Comparison of ENCODE assay signal across 28 cellular contexts in the genomic region with DNA sequence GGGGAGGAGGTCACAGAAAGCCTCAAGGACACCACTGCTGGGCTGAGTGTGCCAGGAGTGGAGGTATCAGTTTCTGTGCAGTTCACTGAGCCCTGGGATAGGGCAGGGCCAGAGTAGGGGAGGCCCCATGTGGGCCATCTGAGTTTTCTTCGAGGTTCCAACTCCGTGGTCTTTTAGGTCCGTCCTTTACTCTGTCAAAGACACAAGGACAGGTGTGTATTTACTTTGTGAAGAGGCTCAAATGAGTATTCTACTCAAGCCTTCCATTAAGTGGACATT.
"Had no signal": no experiment of that assay in that cellular context is flagged by ENCODE, and none has a peak within 500 bp of the region (broad histone marks: within the 10 kb centered on the region; RNA-seq: fewer than 3 reads in every experiment).

No MANE protein-coding gene starts in this region.

- H3K27ac ChIP-seq: SJCRH30, SK-N-MC had no signal

- H3K27me3 Mint-ChIP-seq: brain had no signal

- H3K4me3 ChIP-seq: K562, SJCRH30, SK-N-MC had no signal

- H3K27ac Mint-ChIP-seq: activated CD4-positive, alpha-beta T cell treated with anti-CD3 and anti-CD28 coated beads, Interleukin-2, amount 10 ng/mL, durations not matched to agents 7 days and 5 days; activated CD8-positive, alpha-beta T cell treated with anti-CD3 and anti-CD28 coated beads, Interleukin-2, amount 10 ng/mL, durations not matched to agents 7 days and 5 days; activated naive CD4-positive, alpha-beta T cell treated with anti-CD3 and anti-CD28 coated beads, Interleukin-2, amount 10 ng/mL, durations not matched to agents 7 days and 5 days; activated naive CD8-positive, alpha-beta T cell; activated naive CD8-positive, alpha-beta T cell treated with anti-CD3 and anti-CD28 coated beads, Interleukin-2, amount 50 U/mL, for 24 hours; brain; T-helper 2 cell treated with Interferon-gamma antibody and Interleukin-4, amounts not matched to agents 5 μg/mL and 100 μg/mL, for 36 hours had no signal

- H3K4me3 Mint-ChIP-seq: activated CD4-positive, alpha-beta T cell treated with anti-CD3 and anti-CD28 coated beads, Interleukin-2, amount 10 ng/mL, durations not matched to agents 7 days and 5 days; activated CD8-positive, alpha-beta T cell treated with anti-CD3 and anti-CD28 coated beads, Interleukin-2, amount 10 ng/mL, durations not matched to agents 7 days and 5 days; activated naive CD4-positive, alpha-beta T cell treated with anti-CD3 and anti-CD28 coated beads, Interleukin-2, amount 10 ng/mL, durations not matched to agents 7 days and 5 days; activated naive CD8-positive, alpha-beta T cell; activated naive CD8-positive, alpha-beta T cell treated with anti-CD3 and anti-CD28 coated beads, Interleukin-2, amount 50 U/mL, for 24 hours; brain; T-helper 2 cell treated with Interferon-gamma antibody and Interleukin-4, amounts not matched to agents 5 μg/mL and 100 μg/mL, for 36 hours had no signal

- H3K9me3 Mint-ChIP-seq: activated CD4-positive, alpha-beta T cell treated with anti-CD3 and anti-CD28 coated beads, Interleukin-2, amount 10 ng/mL, durations not matched to agents 7 days and 5 days; activated naive CD4-positive, alpha-beta T cell treated with anti-CD3 and anti-CD28 coated beads, Interleukin-2, amount 10 ng/mL, durations not matched to agents 7 days and 5 days; activated naive CD8-positive, alpha-beta T cell treated with anti-CD3 and anti-CD28 coated beads, Interleukin-2, amount 50 U/mL, for 24 hours; T-helper 2 cell treated with Interferon-gamma antibody and Interleukin-4, amounts not matched to agents 5 μg/mL and 100 μg/mL, for 36 hours had no signal

- H3K4me1 ChIP-seq: SJCRH30 had no signal

- ATAC-seq: activated CD8-positive, alpha-beta T cell treated with anti-CD3 and anti-CD28 coated beads, Interleukin-2, amount 10 ng/mL, durations not matched to agents 7 days and 5 days; activated naive CD8-positive, alpha-beta T cell treated with anti-CD3 and anti-CD28 coated beads, Interleukin-2, amount 50 U/mL, for 24 hours; K562; Panc1 had no signal

- DNase-seq: activated CD4-positive, alpha-beta T cell treated with anti-CD3 and anti-CD28 coated beads, Interleukin-2, amount 10 ng/mL, durations not matched to agents 7 days and 5 days; activated CD4-positive, alpha-beta T cell treated with anti-CD3 and anti-CD28 coated beads, Interleukin-2, amount 50 U/mL, for 48 hours; activated CD8-positive, alpha-beta memory T cell treated with anti-CD3 and anti-CD28 coated beads, Interleukin-2, amount 50 U/mL, for 48 hours; activated CD8-positive, alpha-beta T cell treated with anti-CD3 and anti-CD28 coated beads, Interleukin-2, amount 10 ng/mL, durations not matched to agents 7 days and 5 days; activated effector memory CD4-positive, alpha-beta T cell treated with Interleukin-2 at 50 U/mL for 16 hours; activated naive CD4-positive, alpha-beta T cell treated with anti-CD3 and anti-CD28 coated beads, Interleukin-2, amount 10 ng/mL, durations not matched to agents 7 days and 5 days; activated naive CD8-positive, alpha-beta T cell treated with anti-CD3 and anti-CD28 coated beads, Interleukin-2, amount 50 U/mL, for 24 hours; activated T-cell treated with anti-CD3 and anti-CD28 coated beads, Interleukin-2, amount 50 U/mL, for 48 hours; anterior cingulate cortex; central memory CD4-positive, alpha-beta T cell; NCI-H1105; NCI-H1417 treated with DMSO at 0.1 percent for 48 hours; NCI-H187 treated with DMSO at 0.1 percent for 48 hours; NCI-H2081; NCI-H2171 treated with DMSO at 0.1 percent for 48 hours; NCI-H226; NCI-H446 treated with DMSO at 0.1 percent for 48 hours; NCI-H524; NCI-H69; NCI-H82; SHP77; SJCRH30 had no signal

- H3K36me3 Mint-ChIP-seq: activated naive CD4-positive, alpha-beta T cell treated with anti-CD3 and anti-CD28 coated beads, Interleukin-2, amount 10 ng/mL, durations not matched to agents 7 days and 5 days; activated naive CD8-positive, alpha-beta T cell had no signal

- H3K4me1 Mint-ChIP-seq: activated CD4-positive, alpha-beta T cell treated with anti-CD3 and anti-CD28 coated beads, Interleukin-2, amount 10 ng/mL, durations not matched to agents 7 days and 5 days; activated naive CD4-positive, alpha-beta T cell treated with anti-CD3 and anti-CD28 coated beads, Interleukin-2, amount 10 ng/mL, durations not matched to agents 7 days and 5 days; activated naive CD8-positive, alpha-beta T cell treated with anti-CD3 and anti-CD28 coated beads, Interleukin-2, amount 50 U/mL, for 24 hours had no signal

- H3K36me3 ChIP-seq: SJCRH30 had no signal
